1 cellular context compared by ENCODE assay signal in the genomic region with DNA sequence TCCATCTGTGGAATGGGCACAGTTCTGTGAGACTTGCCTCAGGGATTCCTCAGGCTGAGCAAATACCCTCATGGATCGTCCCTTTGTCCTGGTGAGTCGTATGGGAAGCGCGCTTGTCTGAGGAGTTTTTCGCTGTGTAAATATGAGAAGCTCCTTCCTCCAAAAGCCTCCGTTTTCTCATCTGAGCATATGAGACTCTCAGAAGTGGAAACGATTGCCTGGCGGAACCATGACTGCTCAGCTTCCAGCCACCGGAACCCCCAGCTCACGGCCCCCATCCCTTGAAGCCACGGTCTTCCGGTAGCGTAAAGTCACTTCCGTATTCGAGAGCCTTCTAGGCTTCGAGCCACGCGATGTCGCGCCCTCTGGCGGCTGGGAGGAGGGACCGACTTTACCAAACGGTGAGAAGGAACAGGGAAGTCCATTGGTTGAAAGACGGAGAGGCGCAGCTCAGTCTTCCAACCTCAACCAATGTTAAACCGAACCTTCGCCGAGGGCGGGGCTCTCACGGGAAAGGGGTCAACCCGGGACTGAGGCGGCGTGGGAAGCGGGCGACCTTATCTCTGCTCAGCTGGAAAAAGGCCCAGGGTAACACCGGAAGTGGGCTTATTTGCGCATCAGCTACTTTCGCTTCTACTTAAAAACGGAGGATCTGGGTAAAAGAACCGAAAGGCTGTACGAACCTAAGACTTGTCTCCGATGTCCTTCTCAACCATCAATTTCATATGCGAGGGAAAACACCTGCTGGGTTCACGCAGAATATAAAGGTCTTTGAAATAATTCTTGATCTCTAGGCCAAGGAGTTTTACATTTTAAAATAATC.
TF ChIP-seq lines count a peak whose summit lies in the region.

No MANE protein-coding gene starts in this region.

TF ChIP-seq in HepG2, 621 proteins besides CTCF, POLR2A, EP300 and RAD21 (continued from another document):
- TF ChIP-seq KAT2B (IDR thresholded peaks at IDR 0.05; ENCODE audit: borderline replicate concordance, low read depth, low read length) (no peak), KDM2A (CRISPR knock-in tag; IDR thresholded peaks at IDR 0.05; ENCODE audit: borderline replicate concordance, low read depth) (peak; percentile 93), ZNF501 (CRISPR knock-in tag; IDR thresholded peaks at IDR 0.05) (peak; percentile 93), IRX3 (CRISPR knock-in tag; IDR thresholded peaks at IDR 0.05; ENCODE audit: borderline replicate concordance, low read depth) (no peak), ZNF30 (CRISPR knock-in tag; IDR thresholded peaks at IDR 0.05) (no peak), HCFC1 (IDR thresholded peaks at IDR 0.05; ENCODE audit: low read depth, low read length) (peak; percentile 71), ZNF382 (CRISPR knock-in tag; IDR thresholded peaks at IDR 0.05; ENCODE audit: borderline replicate concordance) (no peak), U2AF1 (optimal IDR thresholded peaks at IDR 0.05; ENCODE audit: low read depth, low read length) (no peak), ZKSCAN5 (CRISPR knock-in tag; IDR thresholded peaks at IDR 0.05) (no peak), ZNF772 (CRISPR knock-in tag; IDR thresholded peaks at IDR 0.05) (peak; percentile 80; the same call in 1 of the 2 replicates), KDM5A (IDR thresholded peaks at IDR 0.05; ENCODE audit: borderline replicate concordance, low read length) (peak; percentile 88), CREB1 (IDR thresholded peaks at IDR 0.05) (peak; percentile 78), CREB1 (CRISPR knock-in tag; IDR thresholded peaks at IDR 0.05) (peak; percentile 97), ZBTB42 (CRISPR knock-in tag; IDR thresholded peaks at IDR 0.05) (no peak), ZNF781 (CRISPR knock-in tag; IDR thresholded peaks at IDR 0.05; ENCODE audit: borderline replicate concordance, not compliant biosample characterization) (peak; percentile 65), ZNF143 (CRISPR knock-in tag; IDR thresholded peaks at IDR 0.05) (peak; percentile 81), KDM5B (CRISPR knock-in tag; IDR thresholded peaks at IDR 0.05; ENCODE audit: borderline replicate concordance) (peak; percentile 80; the same call in 1 of the 2 replicates), CHCHD3 (CRISPR knock-in tag; IDR thresholded peaks at IDR 0.05) (no peak), NFATC3 (CRISPR knock-in tag; IDR thresholded peaks at IDR 0.05) (no peak), ZNF883 (CRISPR knock-in tag; IDR thresholded peaks at IDR 0.05; ENCODE audit: not compliant biosample characterization) (no peak), KLF9 (CRISPR knock-in tag; IDR thresholded peaks at IDR 0.05; ENCODE audit: low read depth) (peak; percentile 76; the same call in 1 of the 2 replicates), MAFG (CRISPR knock-in tag; IDR thresholded peaks at IDR 0.05) (peak; percentile 71; the same call in 1 of the 2 replicates), ZNF431 (CRISPR knock-in tag; IDR thresholded peaks at IDR 0.05; ENCODE audit: borderline replicate concordance, low read depth) (peak; percentile 77; the same call in 1 of the 2 replicates), FOXP1 (IDR thresholded peaks at IDR 0.05) (no peak), FOXP1 (CRISPR knock-in tag; IDR thresholded peaks at IDR 0.05) (peak; percentile 34; the same call in 1 of the 2 replicates), TAF1 (CRISPR knock-in tag; IDR thresholded peaks at IDR 0.05) (peak; percentile 82), TRIM24 (CRISPR knock-in tag; IDR thresholded peaks at IDR 0.05) (no peak), GTF3A (CRISPR knock-in tag; conservative IDR thresholded peaks at IDR 0.05) (no peak), ZNF878 (CRISPR knock-in tag; IDR thresholded peaks at IDR 0.05) (no peak), HIVEP1 (CRISPR knock-in tag; IDR thresholded peaks at IDR 0.05) (peak; percentile 78)
- TF ChIP-seq, protein P1, sequence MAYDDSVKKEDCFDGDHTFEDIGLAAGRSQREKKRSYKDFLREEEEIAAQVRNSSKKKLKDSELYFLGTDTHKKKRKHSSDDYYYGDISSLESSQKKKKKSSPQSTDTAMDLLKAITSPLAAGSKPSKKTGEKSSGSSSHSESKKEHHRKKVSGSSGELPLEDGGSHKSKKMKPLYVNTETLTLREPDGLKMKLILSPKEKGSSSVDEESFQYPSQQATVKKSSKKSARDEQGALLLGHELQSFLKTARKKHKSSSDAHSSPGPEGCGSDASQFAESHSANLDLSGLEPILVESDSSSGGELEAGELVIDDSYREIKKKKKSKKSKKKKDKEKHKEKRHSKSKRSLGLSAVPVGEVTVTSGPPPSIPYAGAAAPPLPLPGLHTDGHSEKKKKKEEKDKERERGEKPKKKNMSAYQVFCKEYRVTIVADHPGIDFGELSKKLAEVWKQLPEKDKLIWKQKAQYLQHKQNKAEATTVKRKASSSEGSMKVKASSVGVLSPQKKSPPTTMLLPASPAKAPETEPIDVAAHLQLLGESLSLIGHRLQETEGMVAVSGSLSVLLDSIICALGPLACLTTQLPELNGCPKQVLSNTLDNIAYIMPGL (CRISPR knock-in tag; IDR thresholded peaks at IDR 0.05; ENCODE audit: borderline replicate concordance in 1 of 2, low read depth in 1 of 2): peak; percentile 90 to 92
- TF ChIP-seq, protein P2, sequence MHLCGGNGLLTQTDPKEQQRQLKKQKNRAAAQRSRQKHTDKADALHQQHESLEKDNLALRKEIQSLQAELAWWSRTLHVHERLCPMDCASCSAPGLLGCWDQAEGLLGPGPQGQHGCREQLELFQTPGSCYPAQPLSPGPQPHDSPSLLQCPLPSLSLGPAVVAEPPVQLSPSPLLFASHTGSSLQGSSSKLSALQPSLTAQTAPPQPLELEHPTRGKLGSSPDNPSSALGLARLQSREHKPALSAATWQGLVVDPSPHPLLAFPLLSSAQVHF (CRISPR knock-in tag; IDR thresholded peaks at IDR 0.05): no peak
- TF ChIP-seq, protein P3, sequence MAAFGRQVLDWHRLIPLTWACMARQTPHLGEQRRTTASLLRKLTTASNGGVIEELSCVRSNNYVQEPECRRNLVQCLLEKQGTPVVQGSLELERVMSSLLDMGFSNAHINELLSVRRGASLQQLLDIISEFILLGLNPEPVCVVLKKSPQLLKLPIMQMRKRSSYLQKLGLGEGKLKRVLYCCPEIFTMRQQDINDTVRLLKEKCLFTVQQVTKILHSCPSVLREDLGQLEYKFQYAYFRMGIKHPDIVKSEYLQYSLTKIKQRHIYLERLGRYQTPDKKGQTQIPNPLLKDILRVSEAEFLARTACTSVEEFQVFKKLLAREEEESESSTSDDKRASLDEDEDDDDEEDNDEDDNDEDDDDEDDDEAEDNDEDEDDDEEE (CRISPR knock-in tag; IDR thresholded peaks at IDR 0.05): peak; percentile 89
- TF ChIP-seq, protein P4, sequence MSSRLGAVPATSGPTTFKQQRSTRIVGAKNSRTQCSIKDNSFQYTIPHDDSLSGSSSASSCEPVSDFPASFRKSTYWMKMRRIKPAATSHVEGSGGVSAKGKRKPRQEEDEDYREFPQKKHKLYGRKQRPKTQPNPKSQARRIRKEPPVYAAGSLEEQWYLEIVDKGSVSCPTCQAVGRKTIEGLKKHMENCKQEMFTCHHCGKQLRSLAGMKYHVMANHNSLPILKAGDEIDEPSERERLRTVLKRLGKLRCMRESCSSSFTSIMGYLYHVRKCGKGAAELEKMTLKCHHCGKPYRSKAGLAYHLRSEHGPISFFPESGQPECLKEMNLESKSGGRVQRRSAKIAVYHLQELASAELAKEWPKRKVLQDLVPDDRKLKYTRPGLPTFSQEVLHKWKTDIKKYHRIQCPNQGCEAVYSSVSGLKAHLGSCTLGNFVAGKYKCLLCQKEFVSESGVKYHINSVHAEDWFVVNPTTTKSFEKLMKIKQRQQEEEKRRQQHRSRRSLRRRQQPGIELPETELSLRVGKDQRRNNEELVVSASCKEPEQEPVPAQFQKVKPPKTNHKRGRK (CRISPR knock-in tag; IDR thresholded peaks at IDR 0.05): no peak
- TF ChIP-seq, protein P5, sequence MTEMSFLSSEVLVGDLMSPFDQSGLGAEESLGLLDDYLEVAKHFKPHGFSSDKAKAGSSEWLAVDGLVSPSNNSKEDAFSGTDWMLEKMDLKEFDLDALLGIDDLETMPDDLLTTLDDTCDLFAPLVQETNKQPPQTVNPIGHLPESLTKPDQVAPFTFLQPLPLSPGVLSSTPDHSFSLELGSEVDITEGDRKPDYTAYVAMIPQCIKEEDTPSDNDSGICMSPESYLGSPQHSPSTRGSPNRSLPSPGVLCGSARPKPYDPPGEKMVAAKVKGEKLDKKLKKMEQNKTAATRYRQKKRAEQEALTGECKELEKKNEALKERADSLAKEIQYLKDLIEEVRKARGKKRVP (CRISPR knock-in tag; IDR thresholded peaks at IDR 0.05): no peak
- TF ChIP-seq, protein P6, sequence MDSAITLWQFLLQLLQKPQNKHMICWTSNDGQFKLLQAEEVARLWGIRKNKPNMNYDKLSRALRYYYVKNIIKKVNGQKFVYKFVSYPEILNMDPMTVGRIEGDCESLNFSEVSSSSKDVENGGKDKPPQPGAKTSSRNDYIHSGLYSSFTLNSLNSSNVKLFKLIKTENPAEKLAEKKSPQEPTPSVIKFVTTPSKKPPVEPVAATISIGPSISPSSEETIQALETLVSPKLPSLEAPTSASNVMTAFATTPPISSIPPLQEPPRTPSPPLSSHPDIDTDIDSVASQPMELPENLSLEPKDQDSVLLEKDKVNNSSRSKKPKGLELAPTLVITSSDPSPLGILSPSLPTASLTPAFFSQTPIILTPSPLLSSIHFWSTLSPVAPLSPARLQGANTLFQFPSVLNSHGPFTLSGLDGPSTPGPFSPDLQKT (CRISPR knock-in tag; IDR thresholded peaks at IDR 0.05; ENCODE audit: borderline replicate concordance): 0 out of 2 replicates have a peak, but pooled peaks have one; percentile 41
- TF ChIP-seq, protein P7, sequence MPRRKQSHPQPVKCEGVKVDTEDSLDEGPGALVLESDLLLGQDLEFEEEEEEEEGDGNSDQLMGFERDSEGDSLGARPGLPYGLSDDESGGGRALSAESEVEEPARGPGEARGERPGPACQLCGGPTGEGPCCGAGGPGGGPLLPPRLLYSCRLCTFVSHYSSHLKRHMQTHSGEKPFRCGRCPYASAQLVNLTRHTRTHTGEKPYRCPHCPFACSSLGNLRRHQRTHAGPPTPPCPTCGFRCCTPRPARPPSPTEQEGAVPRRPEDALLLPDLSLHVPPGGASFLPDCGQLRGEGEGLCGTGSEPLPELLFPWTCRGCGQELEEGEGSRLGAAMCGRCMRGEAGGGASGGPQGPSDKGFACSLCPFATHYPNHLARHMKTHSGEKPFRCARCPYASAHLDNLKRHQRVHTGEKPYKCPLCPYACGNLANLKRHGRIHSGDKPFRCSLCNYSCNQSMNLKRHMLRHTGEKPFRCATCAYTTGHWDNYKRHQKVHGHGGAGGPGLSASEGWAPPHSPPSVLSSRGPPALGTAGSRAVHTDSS (CRISPR knock-in tag; conservative IDR thresholded peaks at IDR 0.05): peak; percentile 13; the same call in 1 of the 2 replicates
- TF ChIP-seq, protein P8, sequence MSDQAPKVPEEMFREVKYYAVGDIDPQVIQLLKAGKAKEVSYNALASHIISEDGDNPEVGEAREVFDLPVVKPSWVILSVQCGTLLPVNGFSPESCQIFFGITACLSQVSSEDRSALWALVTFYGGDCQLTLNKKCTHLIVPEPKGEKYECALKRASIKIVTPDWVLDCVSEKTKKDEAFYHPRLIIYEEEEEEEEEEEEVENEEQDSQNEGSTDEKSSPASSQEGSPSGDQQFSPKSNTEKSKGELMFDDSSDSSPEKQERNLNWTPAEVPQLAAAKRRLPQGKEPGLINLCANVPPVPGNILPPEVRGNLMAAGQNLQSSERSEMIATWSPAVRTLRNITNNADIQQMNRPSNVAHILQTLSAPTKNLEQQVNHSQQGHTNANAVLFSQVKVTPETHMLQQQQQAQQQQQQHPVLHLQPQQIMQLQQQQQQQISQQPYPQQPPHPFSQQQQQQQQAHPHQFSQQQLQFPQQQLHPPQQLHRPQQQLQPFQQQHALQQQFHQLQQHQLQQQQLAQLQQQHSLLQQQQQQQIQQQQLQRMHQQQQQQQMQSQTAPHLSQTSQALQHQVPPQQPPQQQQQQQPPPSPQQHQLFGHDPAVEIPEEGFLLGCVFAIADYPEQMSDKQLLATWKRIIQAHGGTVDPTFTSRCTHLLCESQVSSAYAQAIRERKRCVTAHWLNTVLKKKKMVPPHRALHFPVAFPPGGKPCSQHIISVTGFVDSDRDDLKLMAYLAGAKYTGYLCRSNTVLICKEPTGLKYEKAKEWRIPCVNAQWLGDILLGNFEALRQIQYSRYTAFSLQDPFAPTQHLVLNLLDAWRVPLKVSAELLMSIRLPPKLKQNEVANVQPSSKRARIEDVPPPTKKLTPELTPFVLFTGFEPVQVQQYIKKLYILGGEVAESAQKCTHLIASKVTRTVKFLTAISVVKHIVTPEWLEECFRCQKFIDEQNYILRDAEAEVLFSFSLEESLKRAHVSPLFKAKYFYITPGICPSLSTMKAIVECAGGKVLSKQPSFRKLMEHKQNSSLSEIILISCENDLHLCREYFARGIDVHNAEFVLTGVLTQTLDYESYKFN (CRISPR knock-in tag; conservative IDR thresholded peaks at IDR 0.05): peak; percentile 71
TF ChIP-seq in HepG2: peak in this region for 298.
